Comparison of ENCODE assay signal across 17 cellular contexts in the genomic region with DNA sequence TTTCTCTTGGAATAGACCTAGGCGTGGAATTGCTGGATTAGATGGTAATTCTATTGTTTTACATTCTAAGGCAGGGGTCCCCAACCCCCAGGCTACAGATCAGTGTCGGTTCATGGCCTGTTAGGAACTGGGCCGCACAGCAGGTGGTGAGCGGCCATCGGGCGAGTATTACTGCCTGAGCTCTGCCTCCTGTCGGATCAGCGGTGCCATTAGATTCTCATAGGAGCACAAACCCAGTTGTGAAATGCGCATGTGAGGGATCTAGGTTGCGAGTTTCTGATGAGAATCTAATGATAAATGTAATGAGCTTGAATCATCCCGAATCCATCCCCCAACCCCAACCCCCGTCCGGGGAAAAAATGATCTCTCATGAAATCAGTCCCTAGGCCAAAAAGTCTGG. TPM values are rescaled to one million over a fixed set of nuclear protein-coding genes. Genes with fewer than 3 reads are reported as not detected.
DNase-seq lines count a peak whose midpoint lies in the region; ATAC-seq and TF ChIP-seq lines count a peak whose summit lies in the region.
"Had no signal": no experiment of that assay in that cellular context is flagged by ENCODE, and none has a peak within 500 bp of the region (broad histone marks: within the 10 kb centered on the region; RNA-seq: fewer than 3 reads in every experiment).

No MANE protein-coding gene starts in this region.

- peak in 1 of 10 experiments; percentile 20 for DNase-seq in CD4-positive, alpha-beta T cell
- DNase-seq in GM23248 = no peak
- no peak for DNase-seq in memory B cell (ENCODE audit: low spot score in 2 of 2)
- DNase-seq in MG63 = no peak
- no peak for DNase-seq in Right ventricle myocardium superior
- no peak for DNase-seq in left cardiac atrium
- DNase-seq: activated CD4-positive, alpha-beta T cell treated with anti-CD3 and anti-CD28 coated beads for 1 hour; activated gamma-delta T cell treated with Interleukin-2 at 50 U/mL for 16 hours; effector CD8-positive, alpha-beta T cell; NCI-H82; pancreas had no signal

- no peak overlapping the region for H3K4me3 ChIP-seq in GM23248
- no peak overlapping the region for H3K4me3 ChIP-seq in MG63
- H3K4me3 ChIP-seq: BLaER1 treated with 17β-estradiol and CSF1 and Interleukin-3, amounts not matched to agents 10 nM and 100 nM; cardiac muscle cell; pancreas had no signal

- no peak for ATAC-seq in CD4-positive, alpha-beta T cell (ENCODE audit: poor library complexity)
- ATAC-seq in activated T-helper 17 cell treated with anti-CD3 and anti-CD28 coated beads, Interleukin-2, amount 50 U/mL, for 72 hours (replicated peaks) = no peak
- ATAC-seq in memory B cell (ENCODE audit: low read depth) = no peak
- no peak for ATAC-seq in Right ventricle myocardium superior (ENCODE audit: poor library complexity)
- no peak for ATAC-seq in left cardiac atrium
- ATAC-seq in HG03097 (IDR thresholded peaks at IDR 0.05; ENCODE audit: low FRiP score, unreplicated experiment) = no peak
- ATAC-seq: pancreas had no signal

- peak overlapping the region; percentile 22 for H3K4me3 Mint-ChIP-seq in CD4-positive, alpha-beta T cell
- H3K4me3 Mint-ChIP-seq in activated T-helper 17 cell treated with anti-CD3 and anti-CD28 coated beads, Interleukin-2, amount 50 U/mL, for 72 hours = peak overlapping the region; percentile 79
- peak overlapping the region; percentile 16 for H3K4me3 Mint-ChIP-seq in memory B cell
- H3K4me3 Mint-ChIP-seq: type B pancreatic cell had no signal

- POLR2A ChIA-PET in CD4-positive, alpha-beta T cell (lab: Charles Lee) = interaction anchor here (1.0 to 9.9 kb wide), 4 partner anchors 8 to 23 kb away, joined by 3 to 68 read pairs (median 7); partner anchors contain the start of gene NLRC5

- H3K27me3 ChIP-seq in CD4-positive, alpha-beta T cell (ENCODE audit: control insufficient read depth, insufficient read depth, low read length) = no peaks in the 10 kb centered on the region
- H3K27me3 ChIP-seq in GM23248 (replicated peaks; ENCODE audit: insufficient read depth) (no peaks in the 10 kb centered on the region), MG63 (no peaks in the 10 kb centered on the region)
- H3K27me3 ChIP-seq: BLaER1 treated with 17β-estradiol and CSF1 and Interleukin-3, amounts not matched to agents 10 nM and 100 nM; cardiac muscle cell; pancreas had no signal

- peak overlapping the region; percentile 91 for H3K27ac Mint-ChIP-seq in CD4-positive, alpha-beta T cell
- peak overlapping the region; percentile 88 for H3K27ac Mint-ChIP-seq in activated T-helper 17 cell treated with anti-CD3 and anti-CD28 coated beads, Interleukin-2, amount 50 U/mL, for 72 hours
- H3K27ac Mint-ChIP-seq in memory B cell = peak overlapping the region; percentile 67
- H3K27ac Mint-ChIP-seq: type B pancreatic cell had no signal

- H3K4me1 Mint-ChIP-seq in CD4-positive, alpha-beta T cell (ENCODE audit: low read depth) = peaks cover 69% of the 10 kb centered on the region
- H3K4me1 Mint-ChIP-seq in activated T-helper 17 cell treated with anti-CD3 and anti-CD28 coated beads, Interleukin-2, amount 50 U/mL, for 72 hours = peaks cover 52% of the 10 kb centered on the region
- H3K4me1 Mint-ChIP-seq in memory B cell = peaks cover 43% of the 10 kb centered on the region

- H3F3A ChIP-seq in GM23248 (ENCODE audit: insufficient read depth) = peaks cover 35% of the 10 kb centered on the region

- no peaks in the 10 kb centered on the region for H3K9me3 ChIP-seq in CD4-positive, alpha-beta T cell (ENCODE audit: control insufficient read depth, low read length)
- H3K9me3 ChIP-seq in GM23248 (ENCODE audit: low read depth) (no peaks in the 10 kb centered on the region), MG63 (no peaks in the 10 kb centered on the region)
- H3K9me3 ChIP-seq: pancreas had no signal

- peaks cover 73% of the 10 kb centered on the region for H3K79me2 ChIP-seq in GM23248 (ENCODE audit: insufficient read depth)

- H4K20me1 ChIP-seq in GM23248 (ENCODE audit: insufficient read depth) = no peaks in the 10 kb centered on the region

- no peak overlapping the region for H3K4me2 ChIP-seq in GM23248 (ENCODE audit: unreplicated experiment)
- H3K4me2 ChIP-seq: BLaER1 treated with 17β-estradiol and CSF1 and Interleukin-3, amounts not matched to agents 10 nM and 100 nM had no signal

- H3K36me3 ChIP-seq in GM23248 (ENCODE audit: low read depth) (0 out of 2 replicates have a peak, but pooled peaks cover 3% of the 10 kb centered on the region), MG63 (peaks cover 4% of the 10 kb centered on the region; the same call in 1 of the 2 replicates)
- H3K36me3 ChIP-seq: cardiac muscle cell, pancreas had no signal

- WGBS in GM23248 (ENCODE audit: low coverage in 1 of 2, low lambda C conversion rate in 2 of 2, missing lambda C conversion rate in 2 of 2), 2 experiments = 92% methylated on average over 13 of the region's 13 CpGs

- H3K27ac ChIP-seq in CD4-positive, alpha-beta T cell (ENCODE audit: low read depth, low read length) = peak overlapping the region; percentile 86
- H3K27ac ChIP-seq in GM23248 = peak overlapping the region; percentile 74
- H3K27ac ChIP-seq: BLaER1 treated with 17β-estradiol and CSF1 and Interleukin-3, amounts not matched to agents 10 nM and 100 nM; cardiac muscle cell; pancreas had no signal

- no peak overlapping the region for H3K9ac ChIP-seq in GM23248
- H3K9ac ChIP-seq: BLaER1 treated with 17β-estradiol and CSF1 and Interleukin-3, amounts not matched to agents 10 nM and 100 nM had no signal

- no peaks in the 10 kb centered on the region for H3K9me2 ChIP-seq in GM23248 (ENCODE audit: insufficient read depth)

- no peaks in the 10 kb centered on the region for H3K27me3 Mint-ChIP-seq in CD4-positive, alpha-beta T cell
- no peaks in the 10 kb centered on the region for H3K27me3 Mint-ChIP-seq in activated T-helper 17 cell treated with anti-CD3 and anti-CD28 coated beads, Interleukin-2, amount 50 U/mL, for 72 hours
- no peaks in the 10 kb centered on the region for H3K27me3 Mint-ChIP-seq in memory B cell

- in situ Hi-C loops in GM23248 (cut with MboI) = loop anchor here (10.0 kb wide), 1 partner anchor 58 kb away; no protein-coding TSS in a partner anchor

- CTCF ChIA-PET in CD4-positive, alpha-beta T cell (lab: Charles Lee) = interaction anchor here (1.1 kb wide), 1 partner anchor 34 kb away, joined by 3 read pairs; no protein-coding TSS in a partner anchor

- intact Hi-C loops in CD4-positive, alpha-beta T cell (cut with DNase I, micrococcal nuclease) = loop anchor here in 1 of 2 experiments (2.0 kb wide), 1 partner anchor 14 kb away; no protein-coding TSS in a partner anchor
- intact Hi-C loops in Right ventricle myocardium superior (cut with DNase I) (no loop called here), left cardiac atrium (cut with DNase I) (no loop called here)

- H3K36me3 Mint-ChIP-seq in CD4-positive, alpha-beta T cell (ENCODE audit: low read depth) = peaks cover 49% of the 10 kb centered on the region
- peaks cover 78% of the 10 kb centered on the region for H3K36me3 Mint-ChIP-seq in activated T-helper 17 cell treated with anti-CD3 and anti-CD28 coated beads, Interleukin-2, amount 50 U/mL, for 72 hours (ENCODE audit: low read depth)
- peaks cover 30% of the 10 kb centered on the region for H3K36me3 Mint-ChIP-seq in memory B cell
- H3K36me3 Mint-ChIP-seq: type B pancreatic cell had no signal

- H3K4me1 ChIP-seq in GM23248 (ENCODE audit: insufficient read depth) = peaks cover 36% of the 10 kb centered on the region
- H3K4me1 ChIP-seq: pancreas had no signal

- no peaks in the 10 kb centered on the region for H3K9me3 Mint-ChIP-seq in CD4-positive, alpha-beta T cell
- no peaks in the 10 kb centered on the region for H3K9me3 Mint-ChIP-seq in activated T-helper 17 cell treated with anti-CD3 and anti-CD28 coated beads, Interleukin-2, amount 50 U/mL, for 72 hours
- H3K9me3 Mint-ChIP-seq in memory B cell = no peaks in the 10 kb centered on the region
- H3K9me3 Mint-ChIP-seq: type B pancreatic cell had no signal

- TF ChIP-seq CTCF in CD4-positive, alpha-beta T cell (IDR thresholded peaks at IDR 0.05) = no peak

- no peak overlapping the region for H2AFZ ChIP-seq in GM23248

RNA-seq across cellular contexts. Expression of gene NLRC5, which starts 23.0 kb away (rescaled TPM):
- total RNA-seq in CD4-positive, alpha-beta T cell = 100 to 1,000 TPM; 424 to 434 TPM
- 17.1 and 23.8 TPM in 2 replicates for total RNA-seq in GM23248 (2014; rRNA removed; shearing (Covaris generic))
- polyA plus RNA-seq in GM23248 (2016; fragmentation: Nextera tagmentation; extraction: Ambion mirVana) = 9.3 and 10.6 TPM in 2 replicates
- total RNA-seq in activated T-helper 17 cell treated with anti-CD3 and anti-CD28 coated beads, Interleukin-2, amount 50 U/mL, for 72 hours = 100 to 1,000 TPM; 182 to 219 TPM
- 4.9 and 11.7 TPM in 2 replicates for total RNA-seq in MG63 (2014; rRNA removed; shearing (Covaris generic); ENCODE audit: low replicate concordance)
- 9.9 TPM for total RNA-seq in Right ventricle myocardium superior
- 10 to 100 TPM; 14.2 to 31.5 TPM for total RNA-seq in left cardiac atrium
- total RNA-seq: cardiac muscle cell had no signal
- polyA plus RNA-seq: cardiac muscle cell had no signal

RNA-seq across cellular contexts. Expression of gene CETP, which starts 50.6 kb away (rescaled TPM):
- total RNA-seq in CD4-positive, alpha-beta T cell = not detected
- total RNA-seq in GM23248 (2014; rRNA removed; shearing (Covaris generic)) = not detected in 2 replicates
- polyA plus RNA-seq in GM23248 (2016; fragmentation: Nextera tagmentation; extraction: Ambion mirVana) = not detected in 2 replicates
- total RNA-seq in activated T-helper 17 cell treated with anti-CD3 and anti-CD28 coated beads, Interleukin-2, amount 50 U/mL, for 72 hours = not detected
- total RNA-seq in MG63 (2014; rRNA removed; shearing (Covaris generic); ENCODE audit: low replicate concordance) = not detected in 2 replicates
- total RNA-seq in Right ventricle myocardium superior = 0.24 TPM
- under 1 TPM; 0.16 to 0.65 TPM for total RNA-seq in left cardiac atrium
- total RNA-seq: H4 had no signal

Comparison
In these comparisons a context has a peak if more than half of its experiments do, and no peak if none do; other contexts are left out.
1. H3K4me3 Mint-ChIP-seq: peak in every context shown above with its lines; median percentile 79 in activated T-helper 17 cell treated with anti-CD3 and anti-CD28 coated beads, Interleukin-2, amount 50 U/mL, for 72 hours; 22 in CD4-positive, alpha-beta T cell; 16 in memory B cell.